ENCODE assay signal across 18 cellular contexts in genomic region chr12:66262737-66263136, GRCh38. TPM values are rescaled to one million over a fixed set of nuclear protein-coding genes. Genes with fewer than 3 reads are reported as not detected.
DNase-seq lines count a peak whose midpoint lies in the region; ATAC-seq, FAIRE-seq and TF ChIP-seq lines count a peak whose summit lies in the region.
"Had no signal": no experiment of that assay in that cellular context is flagged by ENCODE, and none has a peak within 500 bp of the region (broad histone marks: within the 10 kb centered on the region; RNA-seq: fewer than 3 reads in every experiment).

No MANE protein-coding gene starts in this region.

- no peak for TF ChIP-seq RAD21 in HepG2 (CRISPR knock-in tag; IDR thresholded peaks at IDR 0.05)

- no TSS peak for BruUV-seq in HepG2 (replicated peaks; lab: Mats Ljungman, UMichigan)

- no peaks in the 10 kb centered on the region for H3K79me2 ChIP-seq in HepG2 (ENCODE audit: insufficient read depth, low read length)

- in situ Hi-C loops in HepG2 (cut with HindIII; ENCODE audit: extremely low pct_ligation_motif_present, low pct_unique_long_range_greater_than_20kb): no loop called here

- TF ChIP-seq POLR2A in HepG2 (IDR thresholded peaks at IDR 0.05; ENCODE audit: insufficient read depth in 1 of 2, low read depth in 2 of 2, low read length in 2 of 2): no peak
- no peak for TF ChIP-seq POLR2A in right lobe of liver (IDR thresholded peaks at IDR 0.05)
- no peak for TF ChIP-seq POLR2A in erythroblast (IDR thresholded peaks at IDR 0.05; ENCODE audit: low read length)

- H3K36me3 ChIP-seq in HepG2 (replicated peaks in 1 of 2; ENCODE audit: control insufficient read depth in 1 of 2, insufficient read depth in 2 of 2, low read length in 2 of 2): no peaks in the 10 kb centered on the region
- H3K36me3 ChIP-seq in right lobe of liver: no peaks in the 10 kb centered on the region
- H3K36me3 ChIP-seq in HEK293 (ENCODE audit: control insufficient read depth in 2 of 2, insufficient read depth in 1 of 2, low read length in 2 of 2): no peaks in the 10 kb centered on the region
- H3K36me3 ChIP-seq in small intestine (ENCODE audit: control insufficient read depth in 2 of 2, insufficient read depth in 2 of 2, low read length in 2 of 2): no peaks in the 10 kb centered on the region
- H3K36me3 ChIP-seq: HAP-1 had no signal

- no peak overlapping the region for H3K4me2 ChIP-seq in HepG2 (ENCODE audit: low read depth, low read length)

- H3K4me3 ChIP-seq in HepG2 (replicated peaks in 1 of 3; ENCODE audit: insufficient read depth in 1 of 3, low read depth in 2 of 3, low read length in 3 of 3) (no peak overlapping the region), right lobe of liver (no peak overlapping the region), HEK293 (ENCODE audit: low read depth, low read length) (no peak overlapping the region), small intestine (ENCODE audit: low read depth in 1 of 2, low read length in 2 of 2) (no peak overlapping the region)
- H3K4me3 ChIP-seq: GM12878, HAP-1 had no signal

- CTCF ChIA-PET in HepG2 (lab: Yijun Ruan, JAX; ENCODE audit: low intra/inter-chr PET ratio, low total read pairs) (no interaction called here), HEK293 (lab: Yijun Ruan, JAX) (interaction anchor here (0.6 kb wide), 1 partner anchor 394 kb away, joined by 4 read pairs; no protein-coding TSS in a partner anchor)

- H3K27me3 ChIP-seq in HepG2 (ENCODE audit: control insufficient read depth in 1 of 2, insufficient read depth in 2 of 2, low read length in 2 of 2) (peaks cover 0 to 16% of the 10 kb centered on the region in 2 experiments; a peak in 3 of 5 replicates), right lobe of liver (no peaks in the 10 kb centered on the region), small intestine (ENCODE audit: control insufficient read depth in 2 of 2, insufficient read depth in 2 of 2, low read length in 2 of 2) (no peaks in the 10 kb centered on the region)

- FAIRE-seq in HepG2 (lab: Jason Lieb, UNC) (no peak), small intestine (lab: Jason Lieb, UNC) (peak; percentile 15)
- FAIRE-seq: D721Med, GM12878, GM18507, H54 had no signal

- no peak for ATAC-seq in HepG2
- ATAC-seq in right lobe of liver: no peak
- no peak for ATAC-seq in GM18868 (IDR thresholded peaks at IDR 0.05; ENCODE audit: unreplicated experiment)
- ATAC-seq: GM12878 had no signal

- H3K9ac ChIP-seq in HepG2 (ENCODE audit: insufficient read depth, low read depth, low read length): no peak overlapping the region

- TF ChIP-seq EP300 in HepG2 (IDR thresholded peaks at IDR 0.05; ENCODE audit: low read depth in 2 of 2, low read length in 2 of 2): no peak
- no peak for TF ChIP-seq EP300 in HepG2 (CRISPR knock-in tag; IDR thresholded peaks at IDR 0.05; ENCODE audit: borderline replicate concordance)

- intact Hi-C loops in HepG2 (cut with micrococcal nuclease; ENCODE audit: unreplicated experiment) (no loop called here), right lobe of liver (cut with DNase I) (no loop called here)

- POLR2A ChIA-PET in HepG2 (lab: Yijun Ruan, JAX): no interaction called here
- POLR2A ChIA-PET in HEK293 (lab: Yijun Ruan, JAX): no interaction called here

- TF ChIP-seq CTCF in HepG2 (CRISPR knock-in tag; IDR thresholded peaks at IDR 0.05): no peak
- TF ChIP-seq CTCF in right lobe of liver (IDR thresholded peaks at IDR 0.05): no peak
- TF ChIP-seq CTCF in HEK293 (tag by site-specific recombination; IDR thresholded peaks at IDR 0.05): no peak

- H3K27ac ChIP-seq in HepG2 (ENCODE audit: extremely low read length, insufficient read depth, low read length) (no peak overlapping the region), right lobe of liver (no peak overlapping the region), HEK293 (ENCODE audit: extremely low read depth, low read depth, low read length) (no peak overlapping the region), small intestine (ENCODE audit: low read depth in 1 of 2, low read length in 1 of 2) (no peak overlapping the region)

- H3K4me1 ChIP-seq in HepG2 (ENCODE audit: insufficient read depth, low read length): no peaks in the 10 kb centered on the region
- no peaks in the 10 kb centered on the region for H3K4me1 ChIP-seq in right lobe of liver
- H3K4me1 ChIP-seq in HEK293 (ENCODE audit: control insufficient read depth, insufficient read depth, low read length): no peaks in the 10 kb centered on the region
- H3K4me1 ChIP-seq in small intestine (ENCODE audit: control insufficient read depth in 2 of 2, insufficient read depth in 1 of 2, low read depth in 1 of 2, low read length in 1 of 2): no peaks in the 10 kb centered on the region

- H2AFZ ChIP-seq in HepG2 (ENCODE audit: low read length): no peak overlapping the region

- DNase-seq in HepG2 (ENCODE audit: low spot score) (no peak), right lobe of liver (no peak), small intestine (no peak), erythroblast (lab: John Stamatoyannopoulos, UW) (no peak)
- DNase-seq: C1 segment of cervical spinal cord; CD8-positive, alpha-beta memory T cell; DMS 273 treated with DMSO at 0.1 percent for 48 hours; DMS79; EL; GDM1; GOT3 had no signal

- H3K9me3 ChIP-seq in HepG2 (ENCODE audit: low read length) (no peaks in the 10 kb centered on the region), right lobe of liver (no peaks in the 10 kb centered on the region), HEK293 (ENCODE audit: control insufficient read depth, insufficient read depth, low read depth, low read length) (no peaks in the 10 kb centered on the region), small intestine (ENCODE audit: control insufficient read depth, low read depth) (no peaks in the 10 kb centered on the region)
- H3K9me3 ChIP-seq: HAP-1 had no signal

- H4K20me1 ChIP-seq in HepG2 (ENCODE audit: insufficient read depth, low read length): no peaks in the 10 kb centered on the region

TF ChIP-seq in HepG2, 621 proteins besides CTCF, POLR2A, EP300 and RAD21:
- peak; percentile 88 for TF ChIP-seq SRSF9 (IDR thresholded peaks at IDR 0.05; ENCODE audit: borderline replicate concordance, insufficient read depth, low read depth, low read length, poor library complexity, severe bottlenecking)
- TF ChIP-seq U2AF2 (IDR thresholded peaks at IDR 0.05; ENCODE audit: low read depth, low read length): 0 out of 2 replicates have a peak, but pooled peaks have one; percentile 75
- TF ChIP-seq ZNF619 (CRISPR knock-in tag; IDR thresholded peaks at IDR 0.05): no peak
- TF ChIP-seq ZNF781 (CRISPR knock-in tag; IDR thresholded peaks at IDR 0.05; ENCODE audit: borderline replicate concordance, not compliant biosample characterization): no peak
TF ChIP-seq in HepG2: peak in this region for 2.

TF ChIP-seq in HEK293, 187 proteins besides CTCF, POLR2A, EP300 and RAD21:
- TF ChIP-seq ZNF366 (tag by site-specific recombination; conservative IDR thresholded peaks at IDR 0.05) (0 out of 2 replicates have a peak, but pooled peaks have one; percentile 20), ZNF610 (tag by site-specific recombination; IDR thresholded peaks at IDR 0.05; ENCODE audit: borderline replicate concordance) (no peak)

RNA-seq across cellular contexts. Expression of gene HELB, which starts 39.6 kb away (rescaled TPM):
- 3.7 and 4.5 TPM in 2 replicates for total RNA-seq in HepG2 (2016; rRNA removed; fragmentation: Illumina TruSeq; extraction: Trizol)
- 0.40 and 0.44 TPM in 2 replicates for total RNA-seq in HepG2 (2016; cell fraction: cytosol; rRNA removed; fragmentation: Illumina TruSeq; extraction: Trizol; ENCODE audit: low read depth)
- total RNA-seq in HepG2 (2016; cell fraction: insoluble cytoplasmic fraction; rRNA removed; fragmentation: Illumina TruSeq; extraction: Trizol): 3.0 and 4.9 TPM in 2 replicates
- total RNA-seq in HepG2 (2016; cell fraction: membrane; rRNA removed; fragmentation: Illumina TruSeq; extraction: Trizol): 0.96 and 1.1 TPM in 2 replicates
- total RNA-seq in HepG2 (2016; cell fraction: nucleus; rRNA removed; fragmentation: Illumina TruSeq; extraction: Trizol): 5.6 and 6.5 TPM in 2 replicates
- polyA plus RNA-seq in HepG2 (2011; rRNA removed): 1.4 and 1.7 TPM in 2 replicates
- 0.67 and 0.96 TPM in 2 replicates for polyA plus RNA-seq in HepG2 (2011; cell fraction: cytosol; rRNA removed)
- polyA plus RNA-seq in HepG2 (2011; cell fraction: nucleus; rRNA removed): 1.9 and 2.0 TPM in 2 replicates
- 0.64 and 0.81 TPM in 2 replicates for polyA plus RNA-seq in HepG2 (2012)
- polyA plus RNA-seq in HepG2 (2016; cell fraction: cytosol; fragmentation: Illumina TruSeq; extraction: Trizol; ENCODE audit: low read depth): 0.03 and 0.05 TPM in 2 replicates
- 0.64 and 0.69 TPM in 2 replicates for polyA plus RNA-seq in HepG2 (2016; cell fraction: insoluble cytoplasmic fraction; fragmentation: Illumina TruSeq; extraction: Trizol; ENCODE audit: low read depth)
- polyA plus RNA-seq in HepG2 (2016; cell fraction: membrane; fragmentation: Illumina TruSeq; extraction: Trizol; ENCODE audit: low read depth): 0.07 and 0.10 TPM in 2 replicates
- 1.3 TPM in 2 replicates for polyA plus RNA-seq in HepG2 (2016; cell fraction: nucleus; fragmentation: Illumina TruSeq; extraction: Trizol; ENCODE audit: insufficient read depth, low read depth)
- polyA minus RNA-seq in HepG2 (2011; rRNA and poly(A)+ RNA removed; ENCODE audit: low replicate concordance): 5.1 and 7.0 TPM in 2 replicates
- 2.3 and 2.4 TPM in 2 replicates for polyA minus RNA-seq in HepG2 (2011; cell fraction: cytosol; rRNA and poly(A)+ RNA removed)
- polyA minus RNA-seq in HepG2 (2011; cell fraction: nucleus; rRNA and poly(A)+ RNA removed): 24.2 and 25.5 TPM in 2 replicates
- total RNA-seq in right lobe of liver: 1 to 10 TPM; 1.5 to 4.2 (median 3.3) TPM
- polyA plus RNA-seq in small intestine: under 1 TPM; 0.27 to 0.79 (median 0.45) TPM
